ENCODE assay signal across 34 cellular contexts in genomic region chrX:130211415-130212186, GRCh38. TPM values are rescaled to one million over a fixed set of nuclear protein-coding genes. Genes with fewer than 3 reads are reported as not detected.
DNase-seq lines count a peak whose midpoint lies in the region; ATAC-seq, FAIRE-seq and TF ChIP-seq lines count a peak whose summit lies in the region.
"Had no signal": no experiment of that assay in that cellular context is flagged by ENCODE, and none has a peak within 500 bp of the region (broad histone marks: within the 10 kb centered on the region; RNA-seq: fewer than 3 reads in every experiment).

No MANE protein-coding gene starts in this region.

- H3K27me3 ChIP-seq in OCI-LY3 (ENCODE audit: low read depth, low read length) = no peaks in the 10 kb centered on the region
- H3K27me3 ChIP-seq: gastroesophageal sphincter, Peyer's patch had no signal

- H3K4me3 ChIP-seq in OCI-LY3 (ENCODE audit: low read length) = peak overlapping the region; percentile 37; the same call in 1 of the 2 replicates
- H3K4me3 ChIP-seq: gastroesophageal sphincter, lower lobe of right lung, Peyer's patch, psoas muscle, thoracic aorta had no signal

- peaks cover 24% of the 10 kb centered on the region for H3K36me3 ChIP-seq in OCI-LY3 (replicated peaks; ENCODE audit: low read depth, low read length)
- H3K36me3 ChIP-seq: Peyer's patch, thoracic aorta had no signal

- H3K4me2 ChIP-seq in OCI-LY3 (ENCODE audit: low read length) = peak overlapping the region; percentile 55

- peak overlapping the region; percentile 80 for H3K27ac Mint-ChIP-seq in activated CD8-positive, alpha-beta memory T cell treated with anti-CD3 and anti-CD28 coated beads, Interleukin-2, amount 10 ng/mL, durations not matched to agents 7 days and 5 days
- H3K27ac Mint-ChIP-seq in effector memory CD8-positive, alpha-beta T cell = peak overlapping the region; percentile 39 to 67
- H3K27ac Mint-ChIP-seq: activated CD4-positive, alpha-beta T cell treated with anti-CD3 and anti-CD28 coated beads, Interleukin-2, amount 10 ng/mL, durations not matched to agents 7 days and 5 days had no signal

- no peaks in the 10 kb centered on the region for H3K9me3 Mint-ChIP-seq in activated CD8-positive, alpha-beta memory T cell treated with anti-CD3 and anti-CD28 coated beads, Interleukin-2, amount 10 ng/mL, durations not matched to agents 7 days and 5 days (ENCODE audit: low read depth)
- no peaks in the 10 kb centered on the region for H3K9me3 Mint-ChIP-seq in effector memory CD8-positive, alpha-beta T cell
- H3K9me3 Mint-ChIP-seq: activated CD4-positive, alpha-beta T cell treated with anti-CD3 and anti-CD28 coated beads, Interleukin-2, amount 10 ng/mL, durations not matched to agents 7 days and 5 days; CD4-positive, CD25-positive, alpha-beta regulatory T cell; naive thymus-derived CD4-positive, alpha-beta T cell had no signal

- TF ChIP-seq POLR2A in GM12892 (IDR thresholded peaks at IDR 0.05; ENCODE audit: low read depth, low read length) = no peak

- H3K27ac ChIP-seq in OCI-LY3 (ENCODE audit: low read length) = peak overlapping the region; percentile 72
- H3K27ac ChIP-seq: gastroesophageal sphincter, lower lobe of right lung, Peyer's patch, psoas muscle, thoracic aorta had no signal

- H3K36me3 Mint-ChIP-seq in activated CD8-positive, alpha-beta memory T cell treated with anti-CD3 and anti-CD28 coated beads, Interleukin-2, amount 10 ng/mL, durations not matched to agents 7 days and 5 days = peaks cover 41% of the 10 kb centered on the region
- peaks cover 18% of the 10 kb centered on the region for H3K36me3 Mint-ChIP-seq in effector memory CD8-positive, alpha-beta T cell (ENCODE audit: insufficient read depth)

- H3K79me2 ChIP-seq in OCI-LY3 (ENCODE audit: low read length) = no peaks in the 10 kb centered on the region

- CTCF ChIA-PET in activated CD8-positive, alpha-beta memory T cell treated with anti-CD3 and anti-CD28 coated beads, Interleukin-2, amount 10 ng/mL, durations not matched to agents 7 days and 5 days (lab: Charles Lee) = no interaction called here

- H4K20me1 ChIP-seq in OCI-LY3 (ENCODE audit: insufficient read depth, low read length) = no peaks in the 10 kb centered on the region

- peaks cover 24% of the 10 kb centered on the region for H3K4me1 ChIP-seq in OCI-LY3 (ENCODE audit: low read length)
- H3K4me1 ChIP-seq: gastroesophageal sphincter, lower lobe of right lung, Peyer's patch, psoas muscle had no signal

- peak; percentile 27 for FAIRE-seq in GM12892 (lab: Jason Lieb, UNC)
- FAIRE-seq: bronchial epithelial cell had no signal

- no peak for TF ChIP-seq CTCF in OCI-LY3 (IDR thresholded peaks at IDR 0.05; ENCODE audit: low read depth, low read length)

- H3K9me3 ChIP-seq in OCI-LY3 (ENCODE audit: insufficient read depth, low read length) = no peaks in the 10 kb centered on the region
- H3K9me3 ChIP-seq: gastroesophageal sphincter, lower lobe of right lung, Peyer's patch, psoas muscle, thoracic aorta had no signal

- H3K4me1 Mint-ChIP-seq in activated CD8-positive, alpha-beta memory T cell treated with anti-CD3 and anti-CD28 coated beads, Interleukin-2, amount 10 ng/mL, durations not matched to agents 7 days and 5 days = peaks cover 26% of the 10 kb centered on the region
- peaks cover 5 to 9% of the 10 kb centered on the region in 2 donors for H3K4me1 Mint-ChIP-seq in effector memory CD8-positive, alpha-beta T cell (ENCODE audit: low read depth in 2 of 2)

- H2AFZ ChIP-seq in OCI-LY3 (ENCODE audit: low read depth, low read length) = no peak overlapping the region

- peak; percentile 70 for ATAC-seq in activated CD8-positive, alpha-beta memory T cell treated with anti-CD3 and anti-CD28 coated beads, Interleukin-2, amount 10 ng/mL, durations not matched to agents 7 days and 5 days
- ATAC-seq in effector memory CD8-positive, alpha-beta T cell (replicated peaks) = no peak
- ATAC-seq: gastroesophageal sphincter; lower lobe of right lung; naive thymus-derived CD4-positive, alpha-beta T cell; psoas muscle; sciatic nerve had no signal

- peak overlapping the region; percentile 14 for H3K4me3 Mint-ChIP-seq in activated CD8-positive, alpha-beta memory T cell treated with anti-CD3 and anti-CD28 coated beads, Interleukin-2, amount 10 ng/mL, durations not matched to agents 7 days and 5 days
- no peak overlapping the region for H3K4me3 Mint-ChIP-seq in effector memory CD8-positive, alpha-beta T cell
- H3K4me3 Mint-ChIP-seq: activated CD4-positive, alpha-beta T cell treated with anti-CD3 and anti-CD28 coated beads, Interleukin-2, amount 10 ng/mL, durations not matched to agents 7 days and 5 days had no signal

- DNase-seq in activated CD8-positive, alpha-beta memory T cell treated with anti-CD3 and anti-CD28 coated beads, Interleukin-2, amount 10 ng/mL, durations not matched to agents 7 days and 5 days = no peak
- no peak for DNase-seq in activated CD8-positive, alpha-beta memory T cell treated with anti-CD3 and anti-CD28 coated beads, Interleukin-2, amount 50 U/mL, for 4 hours
- no peak for DNase-seq in GM12892 (ENCODE audit: insufficient read length)
- no peak for DNase-seq in effector memory CD8-positive, alpha-beta T cell
- no peak for DNase-seq in GM19240 (ENCODE audit: insufficient read length, low spot score)
- no peak for DNase-seq in NK-92 (lab: John Stamatoyannopoulos, UW; ENCODE audit: unreplicated experiment)
- DNase-seq: activated CD4-positive, alpha-beta T cell treated with anti-CD3 and anti-CD28 coated beads, Interleukin-2, amount 10 ng/mL, durations not matched to agents 7 days and 5 days; activated naive CD4-positive, alpha-beta T cell treated with anti-CD3 and anti-CD28 coated beads, Interleukin-2, amount 50 U/mL, for 16 hours; AML-193; aorta; Calu3; DMS79 treated with DMSO at 0.1 percent for 48 hours; effector CD4-positive, alpha-beta T cell; GDM1; HCEC 1CT; Kasumi-1; lower lobe of right lung; midbrain; naive thymus-derived CD4-positive, alpha-beta T cell; NCI-H1417 treated with DMSO at 0.1 percent for 48 hours; NCI-H2081 treated with DMSO at 0.1 percent for 48 hours; NCI-H226; NCI-H526 treated with DMSO at 0.1 percent for 48 hours; occipital lobe; Peyer's patch; psoas muscle; SHP77; stimulated activated CD4-positive, alpha-beta T cell treated with anti-CD3 and anti-CD28 coated beads, Interleukin-12 subunit alpha, Interleukin-12 subunit beta, amount 100 ng/mL, for 4 hours had no signal

- no peaks in the 10 kb centered on the region for H3K27me3 Mint-ChIP-seq in activated CD8-positive, alpha-beta memory T cell treated with anti-CD3 and anti-CD28 coated beads, Interleukin-2, amount 10 ng/mL, durations not matched to agents 7 days and 5 days
- no peaks in the 10 kb centered on the region for H3K27me3 Mint-ChIP-seq in effector memory CD8-positive, alpha-beta T cell
- H3K27me3 Mint-ChIP-seq: activated CD4-positive, alpha-beta T cell treated with anti-CD3 and anti-CD28 coated beads, Interleukin-2, amount 10 ng/mL, durations not matched to agents 7 days and 5 days; CD4-positive, CD25-positive, alpha-beta regulatory T cell; naive thymus-derived CD4-positive, alpha-beta T cell had no signal

- no peak overlapping the region for H3K9ac ChIP-seq in OCI-LY3 (ENCODE audit: low read length)

RNA-seq across cellular contexts. Expression of gene RAB33A, which starts 39.8 kb away (rescaled TPM):
- total RNA-seq in activated CD8-positive, alpha-beta memory T cell treated with anti-CD3 and anti-CD28 coated beads, Interleukin-2, amount 10 ng/mL, durations not matched to agents 7 days and 5 days = 10 to 100 TPM; 38.8 to 41.1 TPM
- polyA plus RNA-seq in GM12892 (2012; ENCODE audit: missing spikeins) = 21.6 TPM
- total RNA-seq: Calu3, sciatic nerve, thoracic aorta had no signal

RNA-seq across cellular contexts. Expression of gene AIFM1, which starts 46.0 kb away (rescaled TPM):
- 10 to 100 TPM; 47.3 to 59.6 TPM for total RNA-seq in activated CD8-positive, alpha-beta memory T cell treated with anti-CD3 and anti-CD28 coated beads, Interleukin-2, amount 10 ng/mL, durations not matched to agents 7 days and 5 days
- polyA plus RNA-seq in GM12892 (2012; ENCODE audit: missing spikeins) = 50.1 TPM

RNA-seq across cellular contexts. Expression of gene ZNF280C, which starts 57.1 kb away (rescaled TPM):
- 1 to 10 TPM; 6.7 to 7.8 TPM for total RNA-seq in activated CD8-positive, alpha-beta memory T cell treated with anti-CD3 and anti-CD28 coated beads, Interleukin-2, amount 10 ng/mL, durations not matched to agents 7 days and 5 days
- polyA plus RNA-seq in GM12892 (2012; ENCODE audit: missing spikeins) = 4.1 TPM
